10 cellular contexts compared by ENCODE assay signal in the genomic region with DNA sequence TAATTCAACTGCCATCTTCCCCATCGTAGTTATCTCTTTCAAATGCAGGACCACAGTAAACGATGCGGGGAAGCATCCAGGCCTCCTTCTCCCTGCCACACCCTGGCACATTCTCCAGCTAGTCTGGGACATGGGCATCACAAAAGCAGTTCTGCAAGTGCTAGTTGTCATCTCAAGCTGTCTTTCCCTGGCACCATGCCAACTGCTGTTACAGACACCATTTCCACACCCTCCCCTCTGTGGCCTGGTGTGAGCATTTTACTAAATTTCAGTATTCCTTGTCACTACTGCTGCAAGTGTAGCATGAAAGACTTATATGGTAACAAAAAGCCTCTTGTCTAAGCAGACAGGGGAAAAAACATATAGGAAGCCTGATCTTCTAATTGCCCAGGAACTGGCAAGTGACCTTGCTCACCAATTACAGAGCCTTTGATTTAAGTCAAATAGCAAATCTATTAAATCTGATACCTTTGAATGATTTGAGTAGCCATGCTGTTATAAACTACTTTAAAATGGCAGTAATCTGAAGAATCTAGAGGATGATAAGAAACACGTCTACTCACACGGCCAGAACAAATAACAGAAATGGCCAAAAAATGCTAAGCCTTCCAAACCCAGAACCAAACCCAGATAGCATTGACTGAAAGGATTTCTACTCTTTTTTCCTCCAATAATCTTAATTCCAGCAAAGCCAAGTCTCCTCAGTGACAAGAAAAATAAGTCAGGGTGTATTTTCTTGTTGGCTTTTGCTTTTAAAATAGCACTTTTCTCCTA.
DNase-seq lines count a peak whose midpoint lies in the region; ATAC-seq and TF ChIP-seq lines count a peak whose summit lies in the region.
"Had no signal": no experiment of that assay in that cellular context is flagged by ENCODE, and none has a peak within 500 bp of the region (broad histone marks: within the 10 kb centered on the region; RNA-seq: fewer than 3 reads in every experiment).

No MANE protein-coding gene starts in this region.

- peak; percentile 60 for DNase-seq in DMS153 (lab: John Stamatoyannopoulos, UW)
- DNase-seq in Karpas-422, result peak; percentile 47
- peak; percentile 26 for DNase-seq in mucosa of gallbladder (ENCODE audit: low spot score)
- DNase-seq in CD1c-positive myeloid dendritic cell (ENCODE audit: extremely low spot score), result no peak
- no peak for DNase-seq in 8988T
- DNase-seq: GF-D8, kidney glomerular epithelial cell had no signal

- no peaks in the 10 kb centered on the region for H3K36me3 ChIP-seq in Karpas-422 (ENCODE audit: insufficient read depth, low read length)

- no peaks in the 10 kb centered on the region for H3K9me2 ChIP-seq in Karpas-422 (replicated peaks; ENCODE audit: insufficient read depth, low read length)

- no peaks in the 10 kb centered on the region for H3K4me1 ChIP-seq in Karpas-422 (ENCODE audit: low read length)

- H4K20me1 ChIP-seq in Karpas-422 (ENCODE audit: insufficient read depth, low read depth, low read length), result no peaks in the 10 kb centered on the region

- H3K4me3 ChIP-seq in Karpas-422 (ENCODE audit: low read length), result no peak overlapping the region

- peak; percentile 49; the same call in 2 of the 3 replicates for ATAC-seq in SK-N-SH treated with all-trans-retinoic acid at 6 μM for 48 hours
- no peak for ATAC-seq in HG02763 (IDR thresholded peaks at IDR 0.05; ENCODE audit: unreplicated experiment)
- ATAC-seq in GM18511 (IDR thresholded peaks at IDR 0.05; ENCODE audit: unreplicated experiment), result no peak

- H3K9me3 ChIP-seq in Karpas-422 (ENCODE audit: low read length), result no peaks in the 10 kb centered on the region

- H3K27me3 ChIP-seq in Karpas-422 (ENCODE audit: low read length), result no peaks in the 10 kb centered on the region

- no peak overlapping the region for H2AFZ ChIP-seq in Karpas-422 (ENCODE audit: low read length)

- no peaks in the 10 kb centered on the region for H3K79me2 ChIP-seq in Karpas-422 (ENCODE audit: low read length)

- H3K27ac ChIP-seq in Karpas-422 (ENCODE audit: low read length), result no peak overlapping the region

- no peak overlapping the region for H3K9ac ChIP-seq in Karpas-422 (ENCODE audit: low read length)

- no peak overlapping the region for H3K4me2 ChIP-seq in Karpas-422 (ENCODE audit: low read depth, low read length, poor library complexity, severe bottlenecking)

TF ChIP-seq in SK-N-SH treated with all-trans-retinoic acid at 6 μM for 48 hours, 23 proteins besides CTCF, POLR2A, EP300 and RAD21:
- TF ChIP-seq ISL1 (CRISPR knock-in tag; IDR thresholded peaks at IDR 0.05) (peak; percentile 68), TOX (CRISPR knock-in tag; IDR thresholded peaks at IDR 0.05; ENCODE audit: borderline replicate concordance) (no peak)

Comparison
In these comparisons a context has a peak if more than half of its experiments do, and no peak if none do; other contexts are left out.
1. DNase-seq: peak in DMS153 (single experiment), Karpas-422 (single experiment) and mucosa of gallbladder (single experiment); none in CD1c-positive myeloid dendritic cell (single experiment) and 8988T (single experiment).